9 cellular contexts compared by ENCODE assay signal in genomic region chr1:80836505-80836904, GRCh38.
"Had no signal": no experiment of that assay in that cellular context is flagged by ENCODE, and none has a peak within 500 bp of the region (broad histone marks: within the 10 kb centered on the region; RNA-seq: fewer than 3 reads in every experiment).

No MANE protein-coding gene starts in this region.

- H3K4me2 ChIP-seq: GM23338 had no signal

- DNase-seq: GM23248, GOT3, H7, H9, HCEC 1CT, HFFc6 had no signal

- H2AFZ ChIP-seq: GM23248, GM23338 had no signal

- H3K27ac ChIP-seq: GM23248 had no signal

- H3K9me3 ChIP-seq: HAP-1 had no signal

- H3K4me1 ChIP-seq: HAP-1 had no signal

- H3K4me3 ChIP-seq: GM23248, GM23338, HAP-1 had no signal

- ATAC-seq: GM23338, HCT116 had no signal

- H3K36me3 ChIP-seq: HAP-1 had no signal

- H3K9ac ChIP-seq: GM23248 had no signal
